In the genomic region with DNA sequence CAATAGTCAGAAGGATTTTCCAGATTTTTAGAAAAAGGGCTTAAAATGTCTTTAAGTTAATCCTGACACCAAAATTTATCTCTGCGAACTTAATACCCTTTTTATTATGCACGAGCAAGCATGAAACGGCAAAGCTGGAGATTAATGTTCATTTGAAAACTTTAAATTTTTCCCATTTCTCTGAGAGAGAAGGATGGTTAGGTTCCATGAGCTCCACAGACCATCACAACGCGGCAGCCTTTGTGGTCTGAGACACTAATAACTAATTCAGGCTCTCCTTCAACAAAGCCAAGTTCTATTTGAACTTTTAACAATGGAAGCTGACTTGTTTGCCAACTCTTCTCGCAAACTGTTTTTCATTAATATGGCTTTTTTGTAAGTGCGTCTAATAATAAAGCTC, we compare ENCODE assay signal across 24 cellular contexts.
"Had no signal": no experiment of that assay in that cellular context is flagged by ENCODE, and none has a peak within 500 bp of the region (broad histone marks: within the 10 kb centered on the region; RNA-seq: fewer than 3 reads in every experiment).

No MANE protein-coding gene starts in this region.

- H3K27me3 ChIP-seq: dorsolateral prefrontal cortex, esophagus muscularis mucosa, gastroesophageal sphincter, right atrium auricular region, sigmoid colon, thyroid gland, upper lobe of right lung, vagina had no signal

- H3K4me1 Mint-ChIP-seq: naive thymus-derived CD8-positive, alpha-beta T cell had no signal

- H3K27ac Mint-ChIP-seq: naive thymus-derived CD8-positive, alpha-beta T cell had no signal

- H3K27ac ChIP-seq: dorsolateral prefrontal cortex, epithelial cell of prostate, esophagus muscularis mucosa, gastroesophageal sphincter, left ventricle myocardium inferior, neutrophil, right atrium auricular region, sigmoid colon, thyroid gland, upper lobe of right lung, vagina had no signal

- ATAC-seq: gastroesophageal sphincter; left cardiac atrium; mucosa of descending colon; naive thymus-derived CD8-positive, alpha-beta T cell; upper lobe of right lung had no signal

- H3K4me3 ChIP-seq: dorsolateral prefrontal cortex, esophagus muscularis mucosa, gastroesophageal sphincter, left ventricle myocardium inferior, lung, mucosa of descending colon, right atrium auricular region, sigmoid colon, thyroid gland, upper lobe of right lung, vagina had no signal

- H3K36me3 ChIP-seq: esophagus muscularis mucosa, gastroesophageal sphincter, left ventricle myocardium inferior, neutrophil, right atrium auricular region, sigmoid colon, thyroid gland, upper lobe of right lung, vagina had no signal

- H3K4me3 Mint-ChIP-seq: naive thymus-derived CD8-positive, alpha-beta T cell had no signal

- H3K9me3 ChIP-seq: esophagus muscularis mucosa, gastroesophageal sphincter, left ventricle myocardium inferior, mucosa of descending colon, neutrophil, right atrium auricular region, sigmoid colon, thyroid gland, upper lobe of right lung, vagina had no signal

- DNase-seq: central memory CD4-positive, alpha-beta T cell; cortex of kidney; dorsolateral prefrontal cortex; effector CD8-positive, alpha-beta T cell; glutamatergic neuron; kidney; left cardiac atrium; left ventricle myocardium inferior; mucosa of descending colon; naive thymus-derived CD8-positive, alpha-beta T cell; sigmoid colon; small intestine; stimulated activated CD4-positive, alpha-beta T cell treated with anti-CD3 and anti-CD28 coated beads, Interleukin-12 subunit alpha, Interleukin-12 subunit beta, amount 100 ng/mL, for 4 hours; stimulated activated CD4-positive, alpha-beta T cell treated with anti-CD3 and anti-CD28 coated beads, Interleukin-2, amount 100 ng/mL, for 48 hours; stimulated activated naive CD4-positive, alpha-beta T cell treated with Interleukin-2 at 50 U/mL for 16 hours; thyroid gland; upper lobe of right lung had no signal

- H3K4me1 ChIP-seq: esophagus muscularis mucosa, gastroesophageal sphincter, left ventricle myocardium inferior, right atrium auricular region, sigmoid colon had no signal

- H3K36me3 Mint-ChIP-seq: naive thymus-derived CD8-positive, alpha-beta T cell had no signal
